Comparison of ENCODE assay signal across 24 cellular contexts in genomic region chr1:219352961-219353651, GRCh38.
"Had no signal": no experiment of that assay in that cellular context is flagged by ENCODE, and none has a peak within 500 bp of the region (broad histone marks: within the 10 kb centered on the region; RNA-seq: fewer than 3 reads in every experiment).

No MANE protein-coding gene starts in this region.

- H3K4me1 ChIP-seq: esophagus squamous epithelium, prostate gland, sigmoid colon had no signal

- H3K27me3 ChIP-seq: esophagus squamous epithelium, pancreas, sigmoid colon, vagina had no signal

- H3K9me3 ChIP-seq: esophagus squamous epithelium, pancreas, prostate gland, sigmoid colon, thoracic aorta, vagina had no signal

- H3K4me3 ChIP-seq: esophagus squamous epithelium, pancreas, prostate gland, sigmoid colon, thoracic aorta, vagina had no signal

- H3K36me3 ChIP-seq: esophagus squamous epithelium, pancreas, prostate gland, sigmoid colon, thoracic aorta, vagina had no signal

- H3K27ac ChIP-seq: epithelial cell of prostate, esophagus squamous epithelium, pancreas, prostate gland, sigmoid colon, thoracic aorta, vagina had no signal

- ATAC-seq: activated T-cell treated with anti-CD3 and anti-CD28 coated beads, Interleukin-2, amount 50 U/mL, for 72 hours; naive thymus-derived CD4-positive, alpha-beta T cell; pancreas; stimulated activated effector memory CD8-positive, alpha-beta T cell treated with anti-CD3 and anti-CD28 coated beads, Interleukin-12 subunit alpha, Interleukin-12 subunit beta, amount 100 ng/mL, for 72 hours had no signal

- DNase-seq: activated CD4-positive, alpha-beta T cell treated with anti-CD3 and anti-CD28 coated beads for 4 hours; activated CD4-positive, alpha-beta T cell treated with anti-CD3 and anti-CD28 coated beads, Interleukin-2, amount 50 U/mL, for 4 hours; activated naive CD4-positive, alpha-beta T cell treated with Interleukin-2 at 50 U/mL for 16 hours; activated T-cell treated with anti-CD3 and anti-CD28 coated beads for 4 hours; activated T-cell treated with anti-CD3 and anti-CD28 coated beads, Interleukin-2, amount 50 U/mL, for 72 hours; anterior cingulate cortex; dermis blood vessel endothelial cell; effector CD4-positive, alpha-beta T cell; esophagus squamous epithelium; mammary epithelial cell; midbrain; naive thymus-derived CD4-positive, alpha-beta T cell; nucleus accumbens; pancreas; retina; sigmoid colon; small intestine; stimulated activated CD4-positive, alpha-beta T cell treated with anti-CD3 and anti-CD28 coated beads, Interleukin-4, amount 100 ng/mL, for 24 hours; trophoblast cell had no signal
